In the genomic region with DNA sequence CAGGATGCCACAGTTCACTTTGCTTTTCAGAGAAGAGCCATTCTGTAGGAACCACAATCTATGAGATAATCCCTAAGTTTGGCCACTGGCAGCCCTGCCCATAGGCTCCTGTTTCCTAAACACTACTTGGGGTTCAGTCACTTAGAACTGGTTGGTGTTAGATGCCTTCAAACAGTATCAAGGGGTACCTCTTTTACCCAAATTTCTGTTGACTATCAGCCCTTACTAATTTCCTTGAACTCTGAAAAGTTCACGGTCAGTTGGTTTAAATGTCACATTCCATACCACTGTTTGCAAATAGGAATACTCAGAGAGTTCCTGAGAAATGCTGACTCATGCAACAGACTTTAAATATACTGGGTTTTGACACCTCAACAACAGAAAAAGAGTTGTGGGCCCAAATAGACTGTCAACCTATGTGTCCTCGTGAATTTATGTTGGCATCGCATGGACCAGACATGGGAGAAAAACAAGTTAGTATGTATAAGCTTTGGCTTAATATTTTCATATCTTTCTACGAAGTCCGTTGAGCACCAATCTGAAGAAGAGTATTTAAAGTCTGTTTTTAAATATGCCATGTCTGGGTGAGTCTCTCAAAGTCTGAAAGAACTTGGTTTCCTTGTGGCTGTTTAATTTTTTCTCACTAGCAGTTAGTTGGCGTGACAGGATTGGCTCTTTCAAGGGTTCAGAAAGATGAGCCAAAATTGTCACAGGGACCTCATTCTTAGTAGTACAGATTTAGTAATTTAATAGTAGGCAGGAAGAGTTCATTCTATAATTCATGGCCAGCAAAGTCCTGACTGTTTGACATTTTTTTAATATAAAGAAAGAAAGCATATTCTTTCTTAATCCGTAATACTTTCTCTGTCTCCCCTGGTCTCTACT, we compare ENCODE assay signal across 2 cellular contexts.
TF ChIP-seq lines count a peak whose summit lies in the region.

No MANE protein-coding gene starts in this region.

TF ChIP-seq in A549, 52 proteins besides CTCF, POLR2A, EP300 and RAD21:
- no peak for TF ChIP-seq CHD4 (IDR thresholded peaks at IDR 0.05; ENCODE audit: borderline replicate concordance)
- TF ChIP-seq FOSB (CRISPR knock-in tag; IDR thresholded peaks at IDR 0.05): peak; percentile 61; the same call in 1 of the 2 replicates
- no peak for TF ChIP-seq ZSCAN20 (CRISPR knock-in tag; IDR thresholded peaks at IDR 0.05)
- no peak for TF ChIP-seq HOXA7 (CRISPR knock-in tag; IDR thresholded peaks at IDR 0.05)
- TF ChIP-seq CHD2 (IDR thresholded peaks at IDR 0.05; ENCODE audit: low read length, partially characterized antibody): no peak
- TF ChIP-seq FOSL2 (IDR thresholded peaks at IDR 0.05): no peak
- TF ChIP-seq FOSL2 (CRISPR knock-in tag; IDR thresholded peaks at IDR 0.05): peak; percentile 33; the same call in 1 of the 2 replicates
- TF ChIP-seq, protein P1, sequence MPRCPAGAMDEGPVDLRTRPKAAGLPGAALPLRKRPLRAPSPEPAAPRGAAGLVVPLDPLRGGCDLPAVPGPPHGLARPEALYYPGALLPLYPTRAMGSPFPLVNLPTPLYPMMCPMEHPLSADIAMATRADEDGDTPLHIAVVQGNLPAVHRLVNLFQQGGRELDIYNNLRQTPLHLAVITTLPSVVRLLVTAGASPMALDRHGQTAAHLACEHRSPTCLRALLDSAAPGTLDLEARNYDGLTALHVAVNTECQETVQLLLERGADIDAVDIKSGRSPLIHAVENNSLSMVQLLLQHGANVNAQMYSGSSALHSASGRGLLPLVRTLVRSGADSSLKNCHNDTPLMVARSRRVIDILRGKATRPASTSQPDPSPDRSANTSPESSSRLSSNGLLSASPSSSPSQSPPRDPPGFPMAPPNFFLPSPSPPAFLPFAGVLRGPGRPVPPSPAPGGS (IDR thresholded peaks at IDR 0.05): no peak
- TF ChIP-seq KDM1A (IDR thresholded peaks at IDR 0.05; ENCODE audit: low read depth): no peak
- no peak for TF ChIP-seq HDAC2 (IDR thresholded peaks at IDR 0.05)
- no peak for TF ChIP-seq HES2 (IDR thresholded peaks at IDR 0.05)
- TF ChIP-seq NR3C1 (IDR thresholded peaks at IDR 0.05): no peak
- TF ChIP-seq EHMT2 (IDR thresholded peaks at IDR 0.05; ENCODE audit: low read depth): no peak
- no peak for TF ChIP-seq SMC3 (IDR thresholded peaks at IDR 0.05)
- TF ChIP-seq FOXS1 (CRISPR knock-in tag; IDR thresholded peaks at IDR 0.05): peak; percentile 22; the same call in 1 of the 2 replicates
- TF ChIP-seq MAX (IDR thresholded peaks at IDR 0.05): no peak
- TF ChIP-seq, protein P2, sequence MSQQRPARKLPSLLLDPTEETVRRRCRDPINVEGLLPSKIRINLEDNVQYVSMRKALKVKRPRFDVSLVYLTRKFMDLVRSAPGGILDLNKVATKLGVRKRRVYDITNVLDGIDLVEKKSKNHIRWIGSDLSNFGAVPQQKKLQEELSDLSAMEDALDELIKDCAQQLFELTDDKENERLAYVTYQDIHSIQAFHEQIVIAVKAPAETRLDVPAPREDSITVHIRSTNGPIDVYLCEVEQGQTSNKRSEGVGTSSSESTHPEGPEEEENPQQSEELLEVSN (IDR thresholded peaks at IDR 0.05; ENCODE audit: borderline replicate concordance, low read depth): no peak
- TF ChIP-seq TP53 (CRISPR knock-in tag; IDR thresholded peaks at IDR 0.05): no peak
- TF ChIP-seq NFE2L2 (conservative IDR thresholded peaks at IDR 0.05; ENCODE audit: low read length): peak; percentile 88
- peak; percentile 98 for TF ChIP-seq MAFK (IDR thresholded peaks at IDR 0.05; ENCODE audit: partially characterized antibody)
- 0 out of 2 replicates have a peak, but pooled peaks have one; percentile 23 for TF ChIP-seq GATA3 (IDR thresholded peaks at IDR 0.05; ENCODE audit: borderline replicate concordance)
- TF ChIP-seq ATOH8 (CRISPR knock-in tag; IDR thresholded peaks at IDR 0.05; ENCODE audit: low read depth): 0 out of 2 replicates have a peak, but pooled peaks have one; percentile 41

TF ChIP-seq in IMR-90, 13 proteins besides CTCF, POLR2A, EP300 and RAD21:
- TF ChIP-seq BHLHE40 (IDR thresholded peaks at IDR 0.05; ENCODE audit: low read depth, low read length): no peak
- TF ChIP-seq, protein P3, sequence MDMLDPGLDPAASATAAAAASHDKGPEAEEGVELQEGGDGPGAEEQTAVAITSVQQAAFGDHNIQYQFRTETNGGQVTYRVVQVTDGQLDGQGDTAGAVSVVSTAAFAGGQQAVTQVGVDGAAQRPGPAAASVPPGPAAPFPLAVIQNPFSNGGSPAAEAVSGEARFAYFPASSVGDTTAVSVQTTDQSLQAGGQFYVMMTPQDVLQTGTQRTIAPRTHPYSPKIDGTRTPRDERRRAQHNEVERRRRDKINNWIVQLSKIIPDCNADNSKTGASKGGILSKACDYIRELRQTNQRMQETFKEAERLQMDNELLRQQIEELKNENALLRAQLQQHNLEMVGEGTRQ (IDR thresholded peaks at IDR 0.05; ENCODE audit: low read depth, low read length): no peak
- TF ChIP-seq, protein P4, sequence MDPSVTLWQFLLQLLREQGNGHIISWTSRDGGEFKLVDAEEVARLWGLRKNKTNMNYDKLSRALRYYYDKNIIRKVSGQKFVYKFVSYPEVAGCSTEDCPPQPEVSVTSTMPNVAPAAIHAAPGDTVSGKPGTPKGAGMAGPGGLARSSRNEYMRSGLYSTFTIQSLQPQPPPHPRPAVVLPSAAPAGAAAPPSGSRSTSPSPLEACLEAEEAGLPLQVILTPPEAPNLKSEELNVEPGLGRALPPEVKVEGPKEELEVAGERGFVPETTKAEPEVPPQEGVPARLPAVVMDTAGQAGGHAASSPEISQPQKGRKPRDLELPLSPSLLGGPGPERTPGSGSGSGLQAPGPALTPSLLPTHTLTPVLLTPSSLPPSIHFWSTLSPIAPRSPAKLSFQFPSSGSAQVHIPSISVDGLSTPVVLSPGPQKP (IDR thresholded peaks at IDR 0.05; ENCODE audit: borderline replicate concordance, low read depth, low read length): no peak
- no peak for TF ChIP-seq MAZ (IDR thresholded peaks at IDR 0.05; ENCODE audit: borderline replicate concordance, low read depth, low read length)
- no peak for TF ChIP-seq RCOR1 (IDR thresholded peaks at IDR 0.05; ENCODE audit: insufficient replicate concordance, low read length)
- TF ChIP-seq MXI1 (IDR thresholded peaks at IDR 0.05; ENCODE audit: borderline replicate concordance, low read depth, low read length): no peak
- TF ChIP-seq RFX5 (IDR thresholded peaks at IDR 0.05; ENCODE audit: low read depth, low read length): no peak
- no peak for TF ChIP-seq FOS (IDR thresholded peaks at IDR 0.05; ENCODE audit: low read depth, low read length)
- no peak for TF ChIP-seq CEBPB (IDR thresholded peaks at IDR 0.05; ENCODE audit: low read depth, low read length)
- TF ChIP-seq CHD1 (IDR thresholded peaks at IDR 0.05; ENCODE audit: low read depth, low read length): no peak
- peak; percentile 96 for TF ChIP-seq MAFK (IDR thresholded peaks at IDR 0.05; ENCODE audit: low read depth, low read length)
- no peak for TF ChIP-seq SMC3 (IDR thresholded peaks at IDR 0.05; ENCODE audit: low read depth, low read length)
- peak; percentile 98 for TF ChIP-seq NFE2L2 (IDR thresholded peaks at IDR 0.05; ENCODE audit: low read depth, low read length)
TF ChIP-seq in IMR-90: peak in this region for 2.
